In the genomic region with DNA sequence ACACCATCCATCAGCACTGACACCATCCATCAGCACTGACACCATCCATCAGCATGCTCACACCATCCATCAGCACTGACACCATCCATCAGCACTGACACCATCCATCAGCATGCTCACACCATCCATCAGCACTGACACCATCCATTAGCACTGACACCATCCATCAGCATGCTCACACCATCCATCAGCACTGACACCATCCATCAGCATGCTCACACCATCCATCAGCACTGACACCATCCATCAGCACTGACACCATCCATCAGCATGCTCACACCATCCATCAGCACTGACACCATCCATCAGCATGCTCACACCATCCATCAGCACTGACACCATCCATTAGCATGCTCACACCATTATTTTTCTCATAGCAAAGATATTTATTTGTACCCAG, we compare ENCODE assay signal across 1 cellular context. TPM values are rescaled to one million over a fixed set of nuclear protein-coding genes. Genes with fewer than 3 reads are reported as not detected.
"Had no signal": no experiment of that assay in that cellular context is flagged by ENCODE, and none has a peak within 500 bp of the region (broad histone marks: within the 10 kb centered on the region; RNA-seq: fewer than 3 reads in every experiment).

No MANE protein-coding gene starts in this region.

RNA-seq across cellular contexts. Expression of a gene that starts 48.3 kb away (rescaled TPM):
- polyA plus RNA-seq: cardiac muscle cell had no signal
